11 cellular contexts compared by ENCODE assay signal in the genomic region with DNA sequence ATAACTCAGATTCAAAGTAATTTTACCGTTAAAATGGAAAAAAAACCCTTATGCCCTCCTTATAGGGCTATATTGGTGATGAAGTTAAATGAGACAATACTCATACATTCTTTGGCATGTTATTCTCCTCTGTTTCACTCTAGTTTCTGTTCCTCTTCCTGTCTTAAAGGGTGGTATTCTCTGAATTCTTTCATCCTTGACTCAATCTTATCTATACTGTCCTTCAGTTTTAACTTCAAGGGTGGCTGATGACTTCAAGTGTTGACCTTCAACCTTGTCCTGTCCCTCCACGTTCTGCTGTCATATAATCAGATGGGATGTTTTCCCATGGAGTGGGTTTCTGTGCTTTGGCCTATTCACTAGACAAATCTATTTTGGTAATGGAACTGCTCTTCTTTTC. TPM values are rescaled to one million over a fixed set of nuclear protein-coding genes. Genes with fewer than 3 reads are reported as not detected.
DNase-seq lines count a peak whose midpoint lies in the region; ATAC-seq lines count a peak whose summit lies in the region.
"Had no signal": no experiment of that assay in that cellular context is flagged by ENCODE, and none has a peak within 500 bp of the region (broad histone marks: within the 10 kb centered on the region; RNA-seq: fewer than 3 reads in every experiment).

No MANE protein-coding gene starts in this region.

- H3K27ac Mint-ChIP-seq in stimulated activated naive B cell treated with anti-CD40 and anti-IgM and Interleukin-4, amounts not matched to agents 10 μg/mL and 1 μg/mL and 100 μg/mL, for 72 hours, result no peak overlapping the region
- H3K27ac Mint-ChIP-seq in activated naive CD4-positive, alpha-beta T cell treated with anti-CD3 and anti-CD28 coated beads, Interleukin-2, amount 10 ng/mL, durations not matched to agents 7 days and 5 days, result no peak overlapping the region
- H3K27ac Mint-ChIP-seq: H9 had no signal

- H3K9me3 Mint-ChIP-seq in stimulated activated naive B cell treated with anti-CD40 and anti-IgM and Interleukin-4, amounts not matched to agents 10 μg/mL and 1 μg/mL and 100 μg/mL, for 72 hours, result peaks cover 4 to 5% of the 10 kb centered on the region in 2 donors
- H3K9me3 Mint-ChIP-seq in activated naive CD4-positive, alpha-beta T cell treated with anti-CD3 and anti-CD28 coated beads, Interleukin-2, amount 10 ng/mL, durations not matched to agents 7 days and 5 days, result no peaks in the 10 kb centered on the region
- H3K9me3 Mint-ChIP-seq: H9 had no signal

- CTCF ChIA-PET in activated naive CD4-positive, alpha-beta T cell treated with anti-CD3 and anti-CD28 coated beads, Interleukin-2, amount 10 ng/mL, durations not matched to agents 7 days and 5 days (lab: Charles Lee), result no interaction called here

- no peaks in the 10 kb centered on the region for H3K36me3 Mint-ChIP-seq in stimulated activated naive B cell treated with anti-CD40 and anti-IgM and Interleukin-4, amounts not matched to agents 10 μg/mL and 1 μg/mL and 100 μg/mL, for 72 hours
- H3K36me3 Mint-ChIP-seq in activated naive CD4-positive, alpha-beta T cell treated with anti-CD3 and anti-CD28 coated beads, Interleukin-2, amount 10 ng/mL, durations not matched to agents 7 days and 5 days, result no peaks in the 10 kb centered on the region

- H3K4me3 Mint-ChIP-seq in stimulated activated naive B cell treated with anti-CD40 and anti-IgM and Interleukin-4, amounts not matched to agents 10 μg/mL and 1 μg/mL and 100 μg/mL, for 72 hours, result no peak overlapping the region
- no peak overlapping the region for H3K4me3 Mint-ChIP-seq in activated naive CD4-positive, alpha-beta T cell treated with anti-CD3 and anti-CD28 coated beads, Interleukin-2, amount 10 ng/mL, durations not matched to agents 7 days and 5 days
- H3K4me3 Mint-ChIP-seq: H9 had no signal

- no peaks in the 10 kb centered on the region for H3K27me3 Mint-ChIP-seq in stimulated activated naive B cell treated with anti-CD40 and anti-IgM and Interleukin-4, amounts not matched to agents 10 μg/mL and 1 μg/mL and 100 μg/mL, for 72 hours
- peaks cover 3% of the 10 kb centered on the region for H3K27me3 Mint-ChIP-seq in activated naive CD4-positive, alpha-beta T cell treated with anti-CD3 and anti-CD28 coated beads, Interleukin-2, amount 10 ng/mL, durations not matched to agents 7 days and 5 days

- DNase-seq in SIG-M5 treated with dmso at 0.1 percent for 504 hours (lab: John Stamatoyannopoulos, UW; ENCODE audit: unreplicated experiment), result peak; percentile 2
- no peak for DNase-seq in SIG-M5 (lab: John Stamatoyannopoulos, UW)
- no peak for DNase-seq in stimulated activated naive B cell treated with anti-CD40 and anti-IgM and Interleukin-4, amounts not matched to agents 10 μg/mL and 1 μg/mL and 100 μg/mL, for 72 hours
- no peak for DNase-seq in dermis blood vessel endothelial cell
- no peak for DNase-seq in NCI-H526 treated with DMSO at 0.1 percent for 48 hours (lab: John Stamatoyannopoulos, UW)
- no peak for DNase-seq in activated naive CD4-positive, alpha-beta T cell treated with anti-CD3 and anti-CD28 coated beads, Interleukin-2, amount 10 ng/mL, durations not matched to agents 7 days and 5 days
- DNase-seq: activated CD8-positive, alpha-beta memory T cell treated with anti-CD3 and anti-CD28 coated beads for 24 hours; H9; NCI-H510A had no signal

- H3K4me1 Mint-ChIP-seq in stimulated activated naive B cell treated with anti-CD40 and anti-IgM and Interleukin-4, amounts not matched to agents 10 μg/mL and 1 μg/mL and 100 μg/mL, for 72 hours, result peaks cover 20 to 40% of the 10 kb centered on the region in 2 donors
- H3K4me1 Mint-ChIP-seq in activated naive CD4-positive, alpha-beta T cell treated with anti-CD3 and anti-CD28 coated beads, Interleukin-2, amount 10 ng/mL, durations not matched to agents 7 days and 5 days, result peaks cover 30% of the 10 kb centered on the region
- H3K4me1 Mint-ChIP-seq: H9 had no signal

- peak; percentile 94 for ATAC-seq in GM21825 (IDR thresholded peaks at IDR 0.05; ENCODE audit: unreplicated experiment)
- ATAC-seq in HG03354 (IDR thresholded peaks at IDR 0.05; ENCODE audit: poor library complexity, severe bottlenecking, unreplicated experiment), result peak; percentile 95
- ATAC-seq in stimulated activated naive B cell treated with anti-CD40 and anti-IgM and Interleukin-4, amounts not matched to agents 10 μg/mL and 1 μg/mL and 100 μg/mL, for 72 hours (replicated peaks), result peak; percentile 97 to 98

RNA-seq across cellular contexts. Expression of gene ZNF518B, which starts 44.0 kb away (rescaled TPM):
- total RNA-seq in dermis blood vessel endothelial cell, result 43.7 and 46.7 TPM in 2 replicates
